In genomic region chr20:57736738-57737347, GRCh38 we compare ENCODE assay signal across 14 cellular contexts.
"Had no signal": no experiment of that assay in that cellular context is flagged by ENCODE, and none has a peak within 500 bp of the region (broad histone marks: within the 10 kb centered on the region; RNA-seq: fewer than 3 reads in every experiment).

No MANE protein-coding gene starts in this region.

- ATAC-seq: natural killer cell, WTC11 had no signal

- H3K27me3 ChIP-seq: breast epithelium, uterus had no signal

- H3K4me1 ChIP-seq: breast epithelium, uterus had no signal

- H3K4me3 ChIP-seq: breast epithelium, uterus had no signal

- H3K9me3 Mint-ChIP-seq: activated CD4-positive, alpha-beta T cell treated with anti-CD3 and anti-CD28 coated beads, Interleukin-2, amount 10 ng/mL, durations not matched to agents 24 days and 14 days; activated T-helper 1 cell treated with anti-CD3 and anti-CD28 coated beads, Interleukin-12 subunit alpha, Interleukin-12 subunit beta, Interleukin-2, Interleukin-4 antibody, amounts not matched to agents 30 ng/mL and 10 ng/mL and 1 ng/mL, durations not matched to agents 14 hours and 24 hours and 36 hours; natural killer cell; WTC11 had no signal

- H3K9me3 ChIP-seq: breast epithelium, uterus had no signal

- H3K27ac ChIP-seq: breast epithelium, uterus had no signal

- H3K36me3 Mint-ChIP-seq: natural killer cell, WTC11 had no signal

- H3K4me1 Mint-ChIP-seq: activated CD4-positive, alpha-beta T cell treated with anti-CD3 and anti-CD28 coated beads, Interleukin-2, amount 10 ng/mL, durations not matched to agents 24 days and 14 days had no signal

- H3K4me3 Mint-ChIP-seq: activated CD4-positive, alpha-beta T cell treated with anti-CD3 and anti-CD28 coated beads, Interleukin-2, amount 10 ng/mL, durations not matched to agents 24 days and 14 days; activated T-helper 1 cell treated with anti-CD3 and anti-CD28 coated beads, Interleukin-12 subunit alpha, Interleukin-12 subunit beta, Interleukin-2, Interleukin-4 antibody, amounts not matched to agents 30 ng/mL and 10 ng/mL and 1 ng/mL, durations not matched to agents 14 hours and 24 hours and 36 hours; natural killer cell; WTC11 had no signal

- H3K36me3 ChIP-seq: breast epithelium, uterus had no signal

- DNase-seq: activated CD4-positive, alpha-beta T cell treated with anti-CD3 and anti-CD28 coated beads, Interleukin-2, amount 10 ng/mL, durations not matched to agents 24 days and 14 days; activated naive CD4-positive, alpha-beta T cell; aorta; dermis blood vessel endothelial cell; hypothalamus; mammary epithelial cell; natural killer cell; occipital lobe; stimulated activated CD4-positive, alpha-beta T cell treated with anti-CD3 and anti-CD28 coated beads, Interleukin-15, amount 100 ng/mL, for 24 hours; stimulated activated CD4-positive, alpha-beta T cell treated with anti-CD3 and anti-CD28 coated beads, Interleukin-4, amount 100 ng/mL, for 24 hours; uterus had no signal

- H3K27ac Mint-ChIP-seq: activated CD4-positive, alpha-beta T cell treated with anti-CD3 and anti-CD28 coated beads, Interleukin-2, amount 10 ng/mL, durations not matched to agents 24 days and 14 days; activated T-helper 1 cell treated with anti-CD3 and anti-CD28 coated beads, Interleukin-12 subunit alpha, Interleukin-12 subunit beta, Interleukin-2, Interleukin-4 antibody, amounts not matched to agents 30 ng/mL and 10 ng/mL and 1 ng/mL, durations not matched to agents 14 hours and 24 hours and 36 hours; natural killer cell; WTC11 had no signal
